In genomic region chr10:11612004-11613001, GRCh38 we compare ENCODE assay signal across 1 cellular context.
TF ChIP-seq lines count a peak whose summit lies in the region.

No MANE protein-coding gene starts in this region.

TF ChIP-seq in K562, 482 proteins besides CTCF, POLR2A, EP300 and RAD21 (continued from another document and continues in another):
- TF ChIP-seq, protein P1, sequence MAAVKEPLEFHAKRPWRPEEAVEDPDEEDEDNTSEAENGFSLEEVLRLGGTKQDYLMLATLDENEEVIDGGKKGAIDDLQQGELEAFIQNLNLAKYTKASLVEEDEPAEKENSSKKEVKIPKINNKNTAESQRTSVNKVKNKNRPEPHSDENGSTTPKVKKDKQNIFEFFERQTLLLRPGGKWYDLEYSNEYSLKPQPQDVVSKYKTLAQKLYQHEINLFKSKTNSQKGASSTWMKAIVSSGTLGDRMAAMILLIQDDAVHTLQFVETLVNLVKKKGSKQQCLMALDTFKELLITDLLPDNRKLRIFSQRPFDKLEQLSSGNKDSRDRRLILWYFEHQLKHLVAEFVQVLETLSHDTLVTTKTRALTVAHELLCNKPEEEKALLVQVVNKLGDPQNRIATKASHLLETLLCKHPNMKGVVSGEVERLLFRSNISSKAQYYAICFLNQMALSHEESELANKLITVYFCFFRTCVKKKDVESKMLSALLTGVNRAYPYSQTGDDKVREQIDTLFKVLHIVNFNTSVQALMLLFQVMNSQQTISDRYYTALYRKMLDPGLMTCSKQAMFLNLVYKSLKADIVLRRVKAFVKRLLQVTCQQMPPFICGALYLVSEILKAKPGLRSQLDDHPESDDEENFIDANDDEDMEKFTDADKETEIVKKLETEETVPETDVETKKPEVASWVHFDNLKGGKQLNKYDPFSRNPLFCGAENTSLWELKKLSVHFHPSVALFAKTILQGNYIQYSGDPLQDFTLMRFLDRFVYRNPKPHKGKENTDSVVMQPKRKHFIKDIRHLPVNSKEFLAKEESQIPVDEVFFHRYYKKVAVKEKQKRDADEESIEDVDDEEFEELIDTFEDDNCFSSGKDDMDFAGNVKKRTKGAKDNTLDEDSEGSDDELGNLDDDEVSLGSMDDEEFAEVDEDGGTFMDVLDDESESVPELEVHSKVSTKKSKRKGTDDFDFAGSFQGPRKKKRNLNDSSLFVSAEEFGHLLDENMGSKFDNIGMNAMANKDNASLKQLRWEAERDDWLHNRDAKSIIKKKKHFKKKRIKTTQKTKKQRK (IDR thresholded peaks at IDR 0.05; ENCODE audit: borderline replicate concordance, low read depth, low read length) = no peak
- TF ChIP-seq TRIM24 (IDR thresholded peaks at IDR 0.05) (peak; percentile 74 to 88; a peak in 3 of 4 replicates), MEIS2 (IDR thresholded peaks at IDR 0.05; ENCODE audit: partially characterized antibody) (peak; percentile 99), MYBL2 (IDR thresholded peaks at IDR 0.05; ENCODE audit: low read depth) (no peak), MYBL2 (CRISPR knock-in tag; IDR thresholded peaks at IDR 0.05; ENCODE audit: borderline replicate concordance) (no peak), NEUROD1 (IDR thresholded peaks at IDR 0.05; ENCODE audit: borderline replicate concordance, low read depth, low read length, partially characterized antibody) (peak; percentile 85), BDP1 (IDR thresholded peaks at IDR 0.05; ENCODE audit: insufficient read depth, insufficient read length) (no peak), CHCHD3 (CRISPR knock-in tag; IDR thresholded peaks at IDR 0.05) (no peak), TAL1 (IDR thresholded peaks at IDR 0.05) (peak; percentile 94), RB1 (IDR thresholded peaks at IDR 0.05; ENCODE audit: low read depth) (no peak; the same call in 1 of the 2 replicates), CHD2 (IDR thresholded peaks at IDR 0.05; ENCODE audit: low read depth, low read length) (no peak), HDAC1 (IDR thresholded peaks at IDR 0.05) (peak in 1 of 2 experiments; percentile 84; a peak in 1 of 4 replicates), ZNF212 (CRISPR knock-in tag; IDR thresholded peaks at IDR 0.05) (no peak), TAF9B (IDR thresholded peaks at IDR 0.05; ENCODE audit: partially characterized antibody) (peak; percentile 61), SMAD1 (IDR thresholded peaks at IDR 0.05; ENCODE audit: low read depth, low read length, partially characterized antibody) (no peak), MCM7 (IDR thresholded peaks at IDR 0.05) (no peak), NFYB (IDR thresholded peaks at IDR 0.05; ENCODE audit: extremely low read depth, insufficient read length) (no peak), RFX7 (CRISPR knock-in tag; IDR thresholded peaks at IDR 0.05) (no peak), MTA3 (IDR thresholded peaks at IDR 0.05; ENCODE audit: borderline replicate concordance) (peak; percentile 77), BRF2 (IDR thresholded peaks at IDR 0.05; ENCODE audit: borderline replicate concordance, insufficient read depth, insufficient read length) (no peak), MEF2A (IDR thresholded peaks at IDR 0.05; ENCODE audit: control insufficient read depth, low read depth, low read length) (peak; percentile 50; the same call in 1 of the 2 replicates), BCOR (IDR thresholded peaks at IDR 0.05) (peak; percentile 83), CREB3 (tag; conservative IDR thresholded peaks at IDR 0.05; ENCODE audit: low read depth) (no peak), NCOA1 (IDR thresholded peaks at IDR 0.05; ENCODE audit: low read depth) (peak; percentile 91), EWSR1 (IDR thresholded peaks at IDR 0.05; ENCODE audit: borderline replicate concordance, low read depth, partially characterized antibody) (no peak), ID3 (CRISPR knock-in tag; IDR thresholded peaks at IDR 0.05) (no peak), ID3 (tag; IDR thresholded peaks at IDR 0.05) (no peak), CHD4 (IDR thresholded peaks at IDR 0.05; ENCODE audit: insufficient read depth, insufficient replicate concordance, low read depth, low read length, poor library complexity, severe bottlenecking) (peak; percentile 68), ZEB2 (IDR thresholded peaks at IDR 0.05) (peak; percentile 60; the same call in 1 of the 2 replicates), FOS (IDR thresholded peaks at IDR 0.05; ENCODE audit: extremely low read depth, insufficient read length) (peak; percentile 13), ZNF24 (IDR thresholded peaks at IDR 0.05) (peak; percentile 73), NFRKB (IDR thresholded peaks at IDR 0.05; ENCODE audit: low read depth) (peak; percentile 94), PTRF (tag; IDR thresholded peaks at IDR 0.05) (no peak), BCL6 (CRISPR knock-in tag; IDR thresholded peaks at IDR 0.05) (no peak), FIP1L1 (IDR thresholded peaks at IDR 0.05; ENCODE audit: low read depth, low read length, poor library complexity, severe bottlenecking) (no peak), GATA2 (CRISPR knock-in tag; IDR thresholded peaks at IDR 0.05) (peak; percentile 84), SREBF1 (IDR thresholded peaks at IDR 0.05; ENCODE audit: borderline replicate concordance, low read depth, low read length) (no peak), GABPA (tag; conservative IDR thresholded peaks at IDR 0.05; ENCODE audit: low read depth) (peak; percentile 20; the same call in 1 of the 2 replicates), FOXP4 (CRISPR knock-in tag; IDR thresholded peaks at IDR 0.05; ENCODE audit: borderline replicate concordance) (no peak), POLR2H (tag; IDR thresholded peaks at IDR 0.05; ENCODE audit: low read depth) (peak; percentile 48), SNAPC5 (CRISPR knock-in tag; IDR thresholded peaks at IDR 0.05) (no peak), TCF15 (CRISPR knock-in tag; IDR thresholded peaks at IDR 0.05) (no peak), HNRNPUL1 (IDR thresholded peaks at IDR 0.05; ENCODE audit: low read length) (no peak), SRSF3 (IDR thresholded peaks at IDR 0.05; ENCODE audit: insufficient read depth, low read length) (no peak), PHB2 (IDR thresholded peaks at IDR 0.05; ENCODE audit: low read depth) (peak; percentile 79), ZNF140 (CRISPR knock-in tag; IDR thresholded peaks at IDR 0.05) (no peak), CCNT2 (IDR thresholded peaks at IDR 0.05; ENCODE audit: borderline replicate concordance, extremely low read depth, insufficient read length, low read depth, low read length) (peak; percentile 96), SIN3B (IDR thresholded peaks at IDR 0.05; ENCODE audit: low read depth) (no peak), TOE1 (IDR thresholded peaks at IDR 0.05; ENCODE audit: borderline replicate concordance) (no peak), TOE1 (CRISPR knock-in tag; IDR thresholded peaks at IDR 0.05; ENCODE audit: borderline replicate concordance, low read depth) (no peak), SAP30 (IDR thresholded peaks at IDR 0.05; ENCODE audit: borderline replicate concordance, insufficient read depth, low read depth, low read length, poor library complexity, severe bottlenecking) (no peak), ETV5 (CRISPR knock-in tag; IDR thresholded peaks at IDR 0.05; ENCODE audit: low read depth) (peak; percentile 74), TEAD2 (tag; IDR thresholded peaks at IDR 0.05) (no peak), ZFPM2 (CRISPR knock-in tag; IDR thresholded peaks at IDR 0.05) (no peak), ZNF197 (CRISPR knock-in tag; IDR thresholded peaks at IDR 0.05; ENCODE audit: low read depth) (0 out of 2 replicates have a peak, but pooled peaks have one; percentile 53)
- TF ChIP-seq, protein P2, sequence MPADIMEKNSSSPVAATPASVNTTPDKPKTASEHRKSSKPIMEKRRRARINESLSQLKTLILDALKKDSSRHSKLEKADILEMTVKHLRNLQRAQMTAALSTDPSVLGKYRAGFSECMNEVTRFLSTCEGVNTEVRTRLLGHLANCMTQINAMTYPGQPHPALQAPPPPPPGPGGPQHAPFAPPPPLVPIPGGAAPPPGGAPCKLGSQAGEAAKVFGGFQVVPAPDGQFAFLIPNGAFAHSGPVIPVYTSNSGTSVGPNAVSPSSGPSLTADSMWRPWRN (IDR thresholded peaks at IDR 0.05; ENCODE audit: low read depth) = peak; percentile 65; the same call in 1 of the 2 replicates
- TF ChIP-seq, protein P3, sequence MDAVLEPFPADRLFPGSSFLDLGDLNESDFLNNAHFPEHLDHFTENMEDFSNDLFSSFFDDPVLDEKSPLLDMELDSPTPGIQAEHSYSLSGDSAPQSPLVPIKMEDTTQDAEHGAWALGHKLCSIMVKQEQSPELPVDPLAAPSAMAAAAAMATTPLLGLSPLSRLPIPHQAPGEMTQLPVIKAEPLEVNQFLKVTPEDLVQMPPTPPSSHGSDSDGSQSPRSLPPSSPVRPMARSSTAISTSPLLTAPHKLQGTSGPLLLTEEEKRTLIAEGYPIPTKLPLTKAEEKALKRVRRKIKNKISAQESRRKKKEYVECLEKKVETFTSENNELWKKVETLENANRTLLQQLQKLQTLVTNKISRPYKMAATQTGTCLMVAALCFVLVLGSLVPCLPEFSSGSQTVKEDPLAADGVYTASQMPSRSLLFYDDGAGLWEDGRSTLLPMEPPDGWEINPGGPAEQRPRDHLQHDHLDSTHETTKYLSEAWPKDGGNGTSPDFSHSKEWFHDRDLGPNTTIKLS (IDR thresholded peaks at IDR 0.05; ENCODE audit: borderline replicate concordance, low read depth) = peak; percentile 43; the same call in 1 of the 2 replicates
- TF ChIP-seq, protein P4, sequence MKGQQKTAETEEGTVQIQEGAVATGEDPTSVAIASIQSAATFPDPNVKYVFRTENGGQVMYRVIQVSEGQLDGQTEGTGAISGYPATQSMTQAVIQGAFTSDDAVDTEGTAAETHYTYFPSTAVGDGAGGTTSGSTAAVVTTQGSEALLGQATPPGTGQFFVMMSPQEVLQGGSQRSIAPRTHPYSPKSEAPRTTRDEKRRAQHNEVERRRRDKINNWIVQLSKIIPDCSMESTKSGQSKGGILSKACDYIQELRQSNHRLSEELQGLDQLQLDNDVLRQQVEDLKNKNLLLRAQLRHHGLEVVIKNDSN (CRISPR knock-in tag; IDR thresholded peaks at IDR 0.05) = no peak
- TF ChIP-seq, protein P5, sequence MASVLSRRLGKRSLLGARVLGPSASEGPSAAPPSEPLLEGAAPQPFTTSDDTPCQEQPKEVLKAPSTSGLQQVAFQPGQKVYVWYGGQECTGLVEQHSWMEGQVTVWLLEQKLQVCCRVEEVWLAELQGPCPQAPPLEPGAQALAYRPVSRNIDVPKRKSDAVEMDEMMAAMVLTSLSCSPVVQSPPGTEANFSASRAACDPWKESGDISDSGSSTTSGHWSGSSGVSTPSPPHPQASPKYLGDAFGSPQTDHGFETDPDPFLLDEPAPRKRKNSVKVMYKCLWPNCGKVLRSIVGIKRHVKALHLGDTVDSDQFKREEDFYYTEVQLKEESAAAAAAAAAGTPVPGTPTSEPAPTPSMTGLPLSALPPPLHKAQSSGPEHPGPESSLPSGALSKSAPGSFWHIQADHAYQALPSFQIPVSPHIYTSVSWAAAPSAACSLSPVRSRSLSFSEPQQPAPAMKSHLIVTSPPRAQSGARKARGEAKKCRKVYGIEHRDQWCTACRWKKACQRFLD (CRISPR knock-in tag; IDR thresholded peaks at IDR 0.05) = peak; percentile 77
- TF ChIP-seq, protein P6, sequence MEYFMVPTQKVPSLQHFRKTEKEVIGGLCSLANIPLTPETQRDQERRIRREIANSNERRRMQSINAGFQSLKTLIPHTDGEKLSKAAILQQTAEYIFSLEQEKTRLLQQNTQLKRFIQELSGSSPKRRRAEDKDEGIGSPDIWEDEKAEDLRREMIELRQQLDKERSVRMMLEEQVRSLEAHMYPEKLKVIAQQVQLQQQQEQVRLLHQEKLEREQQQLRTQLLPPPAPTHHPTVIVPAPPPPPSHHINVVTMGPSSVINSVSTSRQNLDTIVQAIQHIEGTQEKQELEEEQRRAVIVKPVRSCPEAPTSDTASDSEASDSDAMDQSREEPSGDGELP (CRISPR knock-in tag; IDR thresholded peaks at IDR 0.05; ENCODE audit: borderline replicate concordance) = peak; percentile 91
- TF ChIP-seq, protein P7, sequence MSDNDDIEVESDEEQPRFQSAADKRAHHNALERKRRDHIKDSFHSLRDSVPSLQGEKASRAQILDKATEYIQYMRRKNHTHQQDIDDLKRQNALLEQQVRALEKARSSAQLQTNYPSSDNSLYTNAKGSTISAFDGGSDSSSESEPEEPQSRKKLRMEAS (CRISPR knock-in tag; IDR thresholded peaks at IDR 0.05) = no peak; the same call in 1 of the 2 replicates
